9 cellular contexts compared by ENCODE assay signal in the genomic region with DNA sequence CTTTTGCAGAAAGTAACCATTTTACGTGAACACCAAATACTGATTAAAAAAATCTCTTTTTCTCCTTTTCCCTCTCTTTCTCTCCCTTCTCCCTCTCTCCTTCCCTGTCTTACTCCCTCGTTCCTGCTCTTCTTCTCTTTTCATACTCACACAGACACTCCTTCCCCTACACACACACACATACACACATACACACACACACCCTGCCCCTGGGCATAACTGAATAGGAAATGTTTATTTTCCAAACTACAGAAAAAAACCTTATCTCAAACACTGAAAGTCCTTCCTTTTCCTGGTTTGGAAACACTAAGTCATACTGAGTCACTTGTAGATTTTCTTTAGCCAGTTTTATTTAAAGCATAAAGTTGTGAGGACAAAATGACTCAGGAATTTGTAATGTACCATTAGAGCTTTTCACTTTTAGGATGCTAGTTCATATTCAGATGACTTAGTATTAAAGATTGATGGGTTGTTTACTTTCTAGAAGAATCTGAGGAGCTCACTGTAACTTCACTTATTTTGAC.
A peak's percentile ranks its signal among the peaks of the same experiment; 100 is the strongest.
DNase-seq lines count a peak whose midpoint lies in the region; ATAC-seq, FAIRE-seq and TF ChIP-seq lines count a peak whose summit lies in the region.
"Had no signal": no experiment of that assay in that cellular context is flagged by ENCODE, and none has a peak within 500 bp of the region (broad histone marks: within the 10 kb centered on the region; RNA-seq: fewer than 3 reads in every experiment).

No MANE protein-coding gene starts in this region.

- H2AFZ ChIP-seq in ACC112 (ENCODE audit: low read length, unreplicated experiment) (no peak overlapping the region), Karpas-422 (ENCODE audit: low read length) (no peak overlapping the region)
- H2AFZ ChIP-seq: parathyroid adenoma had no signal

- H3K36me3 ChIP-seq in ACC112 (ENCODE audit: insufficient read depth, low read length) = peaks cover 17% of the 10 kb centered on the region
- H3K36me3 ChIP-seq in Karpas-422 (ENCODE audit: insufficient read depth, low read length) = peaks cover 26% of the 10 kb centered on the region; the same call in 1 of the 2 replicates
- H3K36me3 ChIP-seq in bronchial epithelial cell (ENCODE audit: control insufficient read depth, insufficient read depth, low read length) = peaks cover 3% of the 10 kb centered on the region
- peaks cover 0 to 4% of the 10 kb centered on the region in 2 donors for H3K36me3 ChIP-seq in lung (ENCODE audit: control insufficient read depth in 2 of 2, insufficient read depth in 2 of 2, low read length in 2 of 2)

- no peaks in the 10 kb centered on the region for H3K27me3 ChIP-seq in ACC112 (ENCODE audit: insufficient read depth, low read length)
- H3K27me3 ChIP-seq in Karpas-422 (ENCODE audit: low read length) = no peaks in the 10 kb centered on the region
- no peaks in the 10 kb centered on the region for H3K27me3 ChIP-seq in bronchial epithelial cell (ENCODE audit: control insufficient read depth, insufficient read depth, low read length)
- H3K27me3 ChIP-seq in lung (ENCODE audit: control insufficient read depth, insufficient read depth) = no peaks in the 10 kb centered on the region

- peaks cover 84% of the 10 kb centered on the region for H3K79me2 ChIP-seq in ACC112 (ENCODE audit: control insufficient read depth, insufficient read depth, low read length, unreplicated experiment)
- H3K79me2 ChIP-seq in Karpas-422 (ENCODE audit: low read length) = peaks cover 97% of the 10 kb centered on the region

- H3K4me1 ChIP-seq in ACC112 (ENCODE audit: control insufficient read depth, insufficient read depth, low read length, unreplicated experiment) = peaks cover 51% of the 10 kb centered on the region
- peaks cover 58% of the 10 kb centered on the region for H3K4me1 ChIP-seq in Karpas-422 (ENCODE audit: low read length)
- peaks cover 5 to 23% of the 10 kb centered on the region in 2 donors for H3K4me1 ChIP-seq in lung (ENCODE audit: control insufficient read depth in 2 of 2, insufficient read depth in 2 of 2, low read length in 2 of 2)
- H3K4me1 ChIP-seq: parathyroid adenoma had no signal

- 33 to 38% methylated on average over 2 of the region's 2 CpGs for WGBS in lung, 2 donors

- no peaks in the 10 kb centered on the region for H3K9me2 ChIP-seq in Karpas-422 (replicated peaks; ENCODE audit: insufficient read depth, low read length)

- H3K27ac ChIP-seq in ACC112 (ENCODE audit: low read depth, low read length) (peak overlapping the region; percentile 91), Karpas-422 (ENCODE audit: low read length) (0 out of 2 replicates have a peak overlapping the region, but pooled peaks have one; percentile 5), lung (ENCODE audit: low read depth in 1 of 2, low read length in 1 of 2) (peak overlapping the region; percentile 55 to 72)
- H3K27ac ChIP-seq: parathyroid adenoma had no signal

- H4K20me1 ChIP-seq in Karpas-422 (ENCODE audit: insufficient read depth, low read depth, low read length) = no peaks in the 10 kb centered on the region

- no peak for TF ChIP-seq CTCF in bronchial epithelial cell (IDR thresholded peaks at IDR 0.05; ENCODE audit: insufficient read depth, low read length, severe bottlenecking)
- no peak for TF ChIP-seq CTCF in lung (IDR thresholded peaks at IDR 0.05; ENCODE audit: control extremely low read depth, extremely low read depth)

- DNase-seq in Karpas-422 = no peak
- DNase-seq in bronchial epithelial cell (ENCODE audit: low read depth) = peak; percentile 96
- DNase-seq in lung (ENCODE audit: low spot score) = no peak
- no peak for DNase-seq in G401 (ENCODE audit: low spot score)
- no peak for DNase-seq in NCI-H2029 treated with DMSO at 0.1 percent for 48 hours (lab: John Stamatoyannopoulos, UW)
- DNase-seq in ureter (ENCODE audit: low spot score) = no peak
- DNase-seq in SK-N-DZ (ENCODE audit: low spot score) = no peak

- H3K4me3 ChIP-seq in ACC112 (ENCODE audit: low read depth, low read length) (peak overlapping the region; percentile 34), Karpas-422 (ENCODE audit: low read length) (no peak overlapping the region), bronchial epithelial cell (ENCODE audit: low read depth, low read length) (no peak overlapping the region), lung (no peak overlapping the region)

- H3K9me3 ChIP-seq in Karpas-422 (ENCODE audit: low read length) (no peaks in the 10 kb centered on the region), lung (ENCODE audit: control insufficient read depth in 2 of 2, insufficient read depth in 1 of 2, low read length in 1 of 2) (no peaks in the 10 kb centered on the region)

- H3K4me2 ChIP-seq in Karpas-422 (ENCODE audit: low read depth, low read length, poor library complexity, severe bottlenecking) = no peak overlapping the region

- ATAC-seq in lung (ENCODE audit: insufficient read depth, low FRiP score) = no peak

- in situ Hi-C loops in G401 (cut with HindIII; ENCODE audit: low sequenced_read_pairs) = no loop called here

- no peak for FAIRE-seq in bronchial epithelial cell (lab: Jason Lieb, UNC)

- no peak overlapping the region for H3K9ac ChIP-seq in Karpas-422 (ENCODE audit: low read length)
- H3K9ac ChIP-seq: parathyroid adenoma had no signal

Comparison
In these comparisons a context has a peak if more than half of its experiments do, and no peak if none do; other contexts are left out.
1. H3K27ac ChIP-seq: peak in every context shown above with its lines; median percentile 91 in ACC112; 64 in lung; 5 in Karpas-422.